3 cellular contexts compared by ENCODE assay signal in the genomic region with DNA sequence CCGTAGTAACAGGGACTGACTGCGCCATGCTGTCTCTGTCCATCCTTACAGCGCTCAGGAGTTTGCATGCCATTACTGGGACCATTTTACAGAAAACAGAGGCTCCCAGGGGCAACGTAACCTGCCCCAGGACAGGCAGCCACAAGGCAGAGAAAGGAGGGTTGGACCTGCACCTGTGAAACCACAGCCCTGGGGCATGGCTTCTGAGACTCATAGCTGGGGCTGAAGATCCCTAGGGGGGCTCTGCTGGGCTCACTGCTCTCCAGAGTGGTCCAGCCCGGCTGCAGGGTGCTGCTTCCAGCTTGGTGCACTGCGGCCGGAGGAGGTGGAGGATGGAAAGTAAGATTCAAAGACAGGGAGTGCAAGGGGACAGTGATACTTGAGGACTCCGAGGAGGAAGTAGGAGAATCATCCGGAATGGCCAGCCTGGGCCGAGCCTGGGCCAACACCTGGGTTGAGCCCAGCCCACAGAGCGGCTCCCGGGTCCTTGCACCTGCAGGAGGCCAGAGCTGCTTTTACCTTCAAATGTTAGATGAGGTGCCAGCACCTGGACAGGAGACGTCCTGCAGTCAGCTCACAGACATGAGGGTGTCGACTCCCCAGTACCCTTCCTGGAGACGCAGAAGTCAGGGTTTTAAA.
TF ChIP-seq lines count a peak whose summit lies in the region.

No MANE protein-coding gene starts in this region.

TF ChIP-seq in WTC11, 78 proteins besides CTCF, POLR2A, EP300 and RAD21:
- TF ChIP-seq RELA (CRISPR knock-in tag; IDR thresholded peaks at IDR 0.05; ENCODE audit: borderline replicate concordance) (0 out of 2 replicates have a peak, but pooled peaks have one; percentile 65), ATF1 (CRISPR knock-in tag; IDR thresholded peaks at IDR 0.05) (no peak), ZNF423 (CRISPR knock-in tag; IDR thresholded peaks at IDR 0.05) (no peak)
- TF ChIP-seq, protein P1, sequence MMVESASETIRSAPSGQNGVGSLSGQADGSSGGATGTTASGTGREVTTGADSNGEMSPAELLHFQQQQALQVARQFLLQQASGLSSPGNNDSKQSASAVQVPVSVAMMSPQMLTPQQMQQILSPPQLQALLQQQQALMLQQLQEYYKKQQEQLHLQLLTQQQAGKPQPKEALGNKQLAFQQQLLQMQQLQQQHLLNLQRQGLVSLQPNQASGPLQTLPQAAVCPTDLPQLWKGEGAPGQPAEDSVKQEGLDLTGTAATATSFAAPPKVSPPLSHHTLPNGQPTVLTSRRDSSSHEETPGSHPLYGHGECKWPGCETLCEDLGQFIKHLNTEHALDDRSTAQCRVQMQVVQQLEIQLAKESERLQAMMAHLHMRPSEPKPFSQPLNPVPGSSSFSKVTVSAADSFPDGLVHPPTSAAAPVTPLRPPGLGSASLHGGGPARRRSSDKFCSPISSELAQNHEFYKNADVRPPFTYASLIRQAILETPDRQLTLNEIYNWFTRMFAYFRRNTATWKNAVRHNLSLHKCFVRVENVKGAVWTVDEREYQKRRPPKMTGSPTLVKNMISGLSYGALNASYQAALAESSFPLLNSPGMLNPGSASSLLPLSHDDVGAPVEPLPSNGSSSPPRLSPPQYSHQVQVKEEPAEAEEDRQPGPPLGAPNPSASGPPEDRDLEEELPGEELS (CRISPR knock-in tag; IDR thresholded peaks at IDR 0.05) = no peak

TF ChIP-seq in HepG2, 621 proteins besides CTCF, POLR2A, EP300 and RAD21:
- TF ChIP-seq, protein P2, sequence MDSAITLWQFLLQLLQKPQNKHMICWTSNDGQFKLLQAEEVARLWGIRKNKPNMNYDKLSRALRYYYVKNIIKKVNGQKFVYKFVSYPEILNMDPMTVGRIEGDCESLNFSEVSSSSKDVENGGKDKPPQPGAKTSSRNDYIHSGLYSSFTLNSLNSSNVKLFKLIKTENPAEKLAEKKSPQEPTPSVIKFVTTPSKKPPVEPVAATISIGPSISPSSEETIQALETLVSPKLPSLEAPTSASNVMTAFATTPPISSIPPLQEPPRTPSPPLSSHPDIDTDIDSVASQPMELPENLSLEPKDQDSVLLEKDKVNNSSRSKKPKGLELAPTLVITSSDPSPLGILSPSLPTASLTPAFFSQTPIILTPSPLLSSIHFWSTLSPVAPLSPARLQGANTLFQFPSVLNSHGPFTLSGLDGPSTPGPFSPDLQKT (CRISPR knock-in tag; IDR thresholded peaks at IDR 0.05; ENCODE audit: borderline replicate concordance) = 0 out of 2 replicates have a peak, but pooled peaks have one; percentile 37
- TF ChIP-seq MZF1 (CRISPR knock-in tag; IDR thresholded peaks at IDR 0.05; ENCODE audit: borderline replicate concordance) = no peak

TF ChIP-seq in SK-N-SH, 30 proteins besides CTCF, POLR2A, EP300 and RAD21 (continued from another document):
- no peak for TF ChIP-seq USF1 (IDR thresholded peaks at IDR 0.05; ENCODE audit: borderline replicate concordance, low read depth)
- TF ChIP-seq GABPA (IDR thresholded peaks at IDR 0.05; ENCODE audit: low read depth) = no peak
- TF ChIP-seq FOXM1 (IDR thresholded peaks at IDR 0.05; ENCODE audit: low read depth) = no peak
- no peak for TF ChIP-seq MEF2A (IDR thresholded peaks at IDR 0.05; ENCODE audit: borderline replicate concordance, low read depth)
- no peak for TF ChIP-seq MXI1 (IDR thresholded peaks at IDR 0.05; ENCODE audit: low read depth, low read length)
- no peak for TF ChIP-seq RFX5 (IDR thresholded peaks at IDR 0.05; ENCODE audit: low read length)
- no peak for TF ChIP-seq RCOR1 (IDR thresholded peaks at IDR 0.05; ENCODE audit: low read length)
- no peak for TF ChIP-seq USF2 (IDR thresholded peaks at IDR 0.05; ENCODE audit: borderline replicate concordance, low read depth, low read length)
- TF ChIP-seq GATA2 (CRISPR knock-in tag; IDR thresholded peaks at IDR 0.05) = no peak
TF ChIP-seq in SK-N-SH: peak in this region for 0.
